In genomic region chr9:70262948-70263347, GRCh38 we compare ENCODE assay signal across 12 cellular contexts. TPM values are rescaled to one million over a fixed set of nuclear protein-coding genes. Genes with fewer than 3 reads are reported as not detected.
DNase-seq lines count a peak whose midpoint lies in the region; ATAC-seq and TF ChIP-seq lines count a peak whose summit lies in the region.
"Had no signal": no experiment of that assay in that cellular context is flagged by ENCODE, and none has a peak within 500 bp of the region (broad histone marks: within the 10 kb centered on the region; RNA-seq: fewer than 3 reads in every experiment).

No MANE protein-coding gene starts in this region.

- H3K4me3 ChIP-seq in heart right ventricle (no peak overlapping the region), right cardiac atrium (ENCODE audit: low read length) (no peak overlapping the region)
- H3K4me3 ChIP-seq: ovary had no signal

- H3K4me3 Mint-ChIP-seq in activated naive CD8-positive, alpha-beta T cell = peak overlapping the region; percentile 38
- H3K4me3 Mint-ChIP-seq in stimulated activated naive B cell treated with anti-CD40 and anti-IgM and Interleukin-4, amounts not matched to agents 10 μg/mL and 1 μg/mL and 100 μg/mL, for 72 hours = peak overlapping the region; percentile 91 to 93

- WGBS in heart right ventricle, 2 donors = 67 to 76% methylated on average over 6 of the region's 6 CpGs
- WGBS in right cardiac atrium = 63% methylated on average over 6 of the region's 6 CpGs

- TF ChIP-seq CTCF in heart right ventricle (IDR thresholded peaks at IDR 0.05) (no peak), foreskin keratinocyte (conservative IDR thresholded peaks at IDR 0.05) (no peak)

- H3K9me3 ChIP-seq in heart right ventricle (no peaks in the 10 kb centered on the region), right cardiac atrium (ENCODE audit: control insufficient read depth, low read length) (no peaks in the 10 kb centered on the region)
- H3K9me3 ChIP-seq: ovary had no signal

- peaks cover 64% of the 10 kb centered on the region for H3K4me1 Mint-ChIP-seq in activated naive CD8-positive, alpha-beta T cell (ENCODE audit: low read depth)
- H3K4me1 Mint-ChIP-seq in stimulated activated naive B cell treated with anti-CD40 and anti-IgM and Interleukin-4, amounts not matched to agents 10 μg/mL and 1 μg/mL and 100 μg/mL, for 72 hours = peaks cover 41 to 54% of the 10 kb centered on the region in 2 donors

- DNase-seq in heart right ventricle (no peak), right cardiac atrium (no peak), foreskin keratinocyte (peak in 1 of 2 donors; percentile 16), NCI-H526 (lab: John Stamatoyannopoulos, UW) (no peak), NCI-H1048 (lab: John Stamatoyannopoulos, UW) (no peak)
- peak; percentile 36 for DNase-seq in stimulated activated naive B cell treated with anti-CD40 and anti-IgM and Interleukin-4, amounts not matched to agents 10 μg/mL and 1 μg/mL and 100 μg/mL, for 72 hours
- DNase-seq: DMS53; NCI-H2029 treated with DMSO at 0.1 percent for 48 hours; ovary; stimulated activated CD4-positive, alpha-beta T cell treated with anti-CD3 and anti-CD28 coated beads, Interleukin-1b, Interleukin-23, amount 100 ng/mL, for 48 hours had no signal

- no peaks in the 10 kb centered on the region for H3K9me3 Mint-ChIP-seq in activated naive CD8-positive, alpha-beta T cell (ENCODE audit: low read depth)
- H3K9me3 Mint-ChIP-seq in stimulated activated naive B cell treated with anti-CD40 and anti-IgM and Interleukin-4, amounts not matched to agents 10 μg/mL and 1 μg/mL and 100 μg/mL, for 72 hours = peaks cover 5 to 9% of the 10 kb centered on the region in 2 donors

- H3K27ac Mint-ChIP-seq in activated naive CD8-positive, alpha-beta T cell = no peak overlapping the region
- peak overlapping the region; percentile 99 for H3K27ac Mint-ChIP-seq in stimulated activated naive B cell treated with anti-CD40 and anti-IgM and Interleukin-4, amounts not matched to agents 10 μg/mL and 1 μg/mL and 100 μg/mL, for 72 hours

- H3K27me3 ChIP-seq in heart right ventricle (no peaks in the 10 kb centered on the region), right cardiac atrium (ENCODE audit: control insufficient read depth, insufficient read depth) (no peaks in the 10 kb centered on the region), foreskin keratinocyte (no peaks in the 10 kb centered on the region)
- H3K27me3 ChIP-seq: ovary had no signal

- peaks cover 29% of the 10 kb centered on the region for H3K36me3 Mint-ChIP-seq in activated naive CD8-positive, alpha-beta T cell
- peaks cover 43 to 50% of the 10 kb centered on the region in 2 donors for H3K36me3 Mint-ChIP-seq in stimulated activated naive B cell treated with anti-CD40 and anti-IgM and Interleukin-4, amounts not matched to agents 10 μg/mL and 1 μg/mL and 100 μg/mL, for 72 hours

- intact Hi-C loops in heart right ventricle (cut with DNase I) (loop anchor here in 2 of 10 donors (5.0 to 10.0 kb wide), 3 partner anchors 62 to 339 kb away; partner anchors contain the start of gene KLF9 (in 1 of the 2)), right cardiac atrium (cut with DNase I) (no loop called here)

- H3K27ac ChIP-seq in heart right ventricle (peak overlapping the region in 8 of 10 donors; percentile 19 to 64 (median 51)), right cardiac atrium (ENCODE audit: low read length) (no peak overlapping the region), foreskin keratinocyte (peak overlapping the region; percentile 35)
- H3K27ac ChIP-seq: ovary had no signal

- H3K27me3 Mint-ChIP-seq in activated naive CD8-positive, alpha-beta T cell = no peaks in the 10 kb centered on the region
- no peaks in the 10 kb centered on the region for H3K27me3 Mint-ChIP-seq in stimulated activated naive B cell treated with anti-CD40 and anti-IgM and Interleukin-4, amounts not matched to agents 10 μg/mL and 1 μg/mL and 100 μg/mL, for 72 hours

- H3K36me3 ChIP-seq in heart right ventricle = peaks cover 0 to 68% (median 19%) of the 10 kb centered on the region in 9 donors
- H3K36me3 ChIP-seq: ovary had no signal

- H3K4me1 ChIP-seq in heart right ventricle (peaks cover 0 to 55% (median 50%) of the 10 kb centered on the region in 9 donors), right cardiac atrium (ENCODE audit: control insufficient read depth, insufficient read depth, low read length) (peaks cover 7% of the 10 kb centered on the region), foreskin keratinocyte (peaks cover 46% of the 10 kb centered on the region)

- no peak for ATAC-seq in heart right ventricle
- no peak for ATAC-seq in right cardiac atrium
- ATAC-seq in foreskin keratinocyte = no peak
- ATAC-seq in stimulated activated naive B cell treated with anti-CD40 and anti-IgM and Interleukin-4, amounts not matched to agents 10 μg/mL and 1 μg/mL and 100 μg/mL, for 72 hours (replicated peaks) = peak; percentile 2 to 6
- no peak for ATAC-seq in GM18517 (IDR thresholded peaks at IDR 0.05; ENCODE audit: unreplicated experiment)

RNA-seq across cellular contexts. Expression of gene SMC5, which starts 4.2 kb away (rescaled TPM):
- total RNA-seq in heart right ventricle = 10 to 100 TPM in 8 of 10 donors, 1 to 10 TPM in 2; 9.3 to 16.4 (median 13.7) TPM
- polyA plus RNA-seq in heart right ventricle = 10 to 100 TPM in 1 of 2 donors, 1 to 10 TPM in 1; 6.9 to 11.0 TPM
- total RNA-seq in right cardiac atrium = 10 to 100 TPM; 15.4 to 24.4 (median 17.0) TPM
- polyA plus RNA-seq in right cardiac atrium = 7.7 TPM
- total RNA-seq in foreskin keratinocyte = 28.2 and 30.5 TPM in 2 replicates
- 5.2 and 6.4 TPM in 2 replicates for polyA plus RNA-seq in foreskin keratinocyte

Comparison
In these comparisons a context has a peak if more than half of its experiments do, and no peak if none do; other contexts are left out.
1. ATAC-seq: peak in stimulated activated naive B cell treated with anti-CD40 and anti-IgM and Interleukin-4, amounts not matched to agents 10 μg/mL and 1 μg/mL and 100 μg/mL, for 72 hours (2 of 2); none in heart right ventricle (0 of 8), right cardiac atrium (0 of 2), foreskin keratinocyte (single experiment) and GM18517 (single experiment).